In genomic region chr19:4086336-4086953, GRCh38 we compare ENCODE assay signal across 15 cellular contexts. TPM values are rescaled to one million over a fixed set of nuclear protein-coding genes. Genes with fewer than 3 reads are reported as not detected.
DNase-seq lines count a peak whose midpoint lies in the region; ATAC-seq, FAIRE-seq and TF ChIP-seq lines count a peak whose summit lies in the region.
"Had no signal": no experiment of that assay in that cellular context is flagged by ENCODE, and none has a peak within 500 bp of the region (broad histone marks: within the 10 kb centered on the region; RNA-seq: fewer than 3 reads in every experiment).

No MANE protein-coding gene starts in this region.

- no peak for TF ChIP-seq RAD21 in HepG2 (CRISPR knock-in tag; IDR thresholded peaks at IDR 0.05)

- H3K4me3 ChIP-seq in HepG2 (replicated peaks in 1 of 3; ENCODE audit: insufficient read depth in 1 of 3, low read depth in 2 of 3, low read length in 3 of 3) (no peak overlapping the region; a peak in 1 of 6 replicates), right lobe of liver (no peak overlapping the region)

- peak overlapping the region; percentile 59 for H3K4me3 Mint-ChIP-seq in T-helper 17 cell
- H3K4me3 Mint-ChIP-seq: neural crest cell had no signal

- H3K27ac Mint-ChIP-seq in T-helper 17 cell = peak overlapping the region; percentile 66

- no peak overlapping the region for H3K9ac ChIP-seq in HepG2 (ENCODE audit: insufficient read depth, low read depth, low read length)

- H3K4me1 ChIP-seq in HepG2 (ENCODE audit: insufficient read depth, low read length) = peaks cover 47% of the 10 kb centered on the region
- no peaks in the 10 kb centered on the region for H3K4me1 ChIP-seq in right lobe of liver

- TF ChIP-seq POLR2A in HepG2 (IDR thresholded peaks at IDR 0.05; ENCODE audit: insufficient read depth in 1 of 2, low read depth in 2 of 2, low read length in 2 of 2) = no peak
- TF ChIP-seq POLR2A in right lobe of liver (IDR thresholded peaks at IDR 0.05) = no peak

- peak; percentile 45 for ATAC-seq in HepG2
- no peak for ATAC-seq in right lobe of liver
- ATAC-seq in T-helper 17 cell = no peak
- peak; percentile 6 for ATAC-seq in left lobe of liver
- ATAC-seq in esophagus mucosa = no peak
- ATAC-seq: activated CD4-positive, CD25-positive, alpha-beta regulatory T cell treated with anti-CD3 and anti-CD28 coated beads, Interleukin-2, amount 50 U/mL, for 24 hours had no signal

- no peaks in the 10 kb centered on the region for H3K36me3 Mint-ChIP-seq in T-helper 17 cell (ENCODE audit: low read depth)

- H3K27me3 ChIP-seq in HepG2 (ENCODE audit: control insufficient read depth in 1 of 2, insufficient read depth in 2 of 2, low read length in 2 of 2) (no peaks in the 10 kb centered on the region), right lobe of liver (no peaks in the 10 kb centered on the region)

- intact Hi-C loops in HepG2 (cut with micrococcal nuclease; ENCODE audit: unreplicated experiment) (no loop called here), right lobe of liver (cut with DNase I) (no loop called here)

- H3K27ac ChIP-seq in HepG2 (ENCODE audit: extremely low read length, insufficient read depth, low read length) (no peak overlapping the region), right lobe of liver (no peak overlapping the region)

- peak overlapping the region; percentile 32; the same call in 1 of the 2 replicates for H3K4me2 ChIP-seq in HepG2 (ENCODE audit: low read depth, low read length)

- no peaks in the 10 kb centered on the region for H3K27me3 Mint-ChIP-seq in T-helper 17 cell

- FAIRE-seq in HepG2 (lab: Jason Lieb, UNC) (no peak), HTR-8/SVneo (lab: Jason Lieb, UNC) (no peak)

- H2AFZ ChIP-seq in HepG2 (ENCODE audit: low read length) = no peak overlapping the region

- H3K4me1 Mint-ChIP-seq in T-helper 17 cell = peaks cover 35% of the 10 kb centered on the region
- H3K4me1 Mint-ChIP-seq: neural crest cell had no signal

- no peaks in the 10 kb centered on the region for H4K20me1 ChIP-seq in HepG2 (ENCODE audit: insufficient read depth, low read length)

- 26% methylated on average over 17 of the region's 23 CpGs for WGBS in HepG2 (ENCODE audit: low lambda C conversion rate)
- WGBS in right lobe of liver (ENCODE audit: insufficient coverage, low coverage, low lambda C conversion rate, missing lambda C conversion rate) = 40% methylated on average over 6 of the region's 23 CpGs

- in situ Hi-C loops in HepG2 (cut with HindIII; ENCODE audit: extremely low pct_ligation_motif_present, low pct_unique_long_range_greater_than_20kb) = no loop called here

- CTCF ChIA-PET in HepG2 (lab: Yijun Ruan, JAX; ENCODE audit: low intra/inter-chr PET ratio, low total read pairs) = no interaction called here

- H3K36me3 ChIP-seq in HepG2 (replicated peaks in 1 of 2; ENCODE audit: control insufficient read depth in 1 of 2, insufficient read depth in 2 of 2, low read length in 2 of 2) (peaks cover 2 to 4% of the 10 kb centered on the region in 2 experiments; a peak in 2 of 5 replicates), right lobe of liver (peaks cover 0 to 13% (median 4%) of the 10 kb centered on the region in 4 donors)

- DNase-seq in HepG2 (ENCODE audit: low spot score) = no peak
- DNase-seq in right lobe of liver = no peak
- no peak for DNase-seq in T-helper 17 cell
- DNase-seq in left lobe of liver (ENCODE audit: low spot score) = no peak
- no peak for DNase-seq in NCI-H2029 treated with DMSO at 0.1 percent for 48 hours (lab: John Stamatoyannopoulos, UW)
- no peak for DNase-seq in HTR-8/SVneo (ENCODE audit: insufficient read length, low spot score)
- no peak for DNase-seq in GOT3 (lab: John Stamatoyannopoulos, UW)
- DNase-seq: DMS79, HCEC 1CT, KG1, NCI-H1105, OCI-M1 had no signal

- POLR2A ChIA-PET in HepG2 (lab: Yijun Ruan, JAX) = interaction anchor here (1.0 kb wide), 1 partner anchor 28 kb away, joined by 5 read pairs; no protein-coding TSS in a partner anchor

- H3K9me3 ChIP-seq in HepG2 (ENCODE audit: low read length) = no peaks in the 10 kb centered on the region
- no peaks in the 10 kb centered on the region for H3K9me3 ChIP-seq in right lobe of liver
- H3K9me3 ChIP-seq in T-helper 17 cell (ENCODE audit: control insufficient read depth, low read length, poor library complexity, severe bottlenecking) = no peaks in the 10 kb centered on the region

- no peaks in the 10 kb centered on the region for H3K79me2 ChIP-seq in HepG2 (ENCODE audit: insufficient read depth, low read length)

- BruUV-seq in HepG2 (replicated peaks; lab: Mats Ljungman, UMichigan) = no TSS peak

- no peak for TF ChIP-seq EP300 in HepG2 (IDR thresholded peaks at IDR 0.05; ENCODE audit: low read depth in 2 of 2, low read length in 2 of 2)
- no peak for TF ChIP-seq EP300 in HepG2 (CRISPR knock-in tag; IDR thresholded peaks at IDR 0.05; ENCODE audit: borderline replicate concordance)

- no peak for TF ChIP-seq CTCF in HepG2 (CRISPR knock-in tag; IDR thresholded peaks at IDR 0.05)
- TF ChIP-seq CTCF in right lobe of liver (IDR thresholded peaks at IDR 0.05) = no peak

TF ChIP-seq in HepG2, 621 proteins besides CTCF, POLR2A, EP300 and RAD21:
- TF ChIP-seq ZNF747 (CRISPR knock-in tag; IDR thresholded peaks at IDR 0.05; ENCODE audit: borderline replicate concordance) (no peak), ZC3H13 (CRISPR knock-in tag; IDR thresholded peaks at IDR 0.05) (0 out of 2 replicates have a peak, but pooled peaks have one; percentile 29), ZNF460 (CRISPR knock-in tag; IDR thresholded peaks at IDR 0.05; ENCODE audit: borderline replicate concordance) (peak; percentile 30; the same call in 1 of the 2 replicates)

RNA-seq across cellular contexts. Expression of gene ZBTB7A, which starts 19.7 kb away (rescaled TPM):
- total RNA-seq in HepG2 (2016; rRNA removed; fragmentation: Illumina TruSeq; extraction: Trizol) (3.5 and 3.6 TPM in 2 replicates), right lobe of liver (10 to 100 TPM; 19.0 to 38.5 (median 27.7) TPM), T-helper 17 cell (10 to 100 TPM; 47.3 to 51.1 TPM), left lobe of liver (33.3 TPM), esophagus mucosa (53.7 TPM)
- total RNA-seq in HepG2 (2016; cell fraction: cytosol; rRNA removed; fragmentation: Illumina TruSeq; extraction: Trizol; ENCODE audit: low read depth) = 1.8 TPM in 2 replicates
- total RNA-seq in HepG2 (2016; cell fraction: insoluble cytoplasmic fraction; rRNA removed; fragmentation: Illumina TruSeq; extraction: Trizol) = 2.7 and 3.2 TPM in 2 replicates
- 3.7 and 4.3 TPM in 2 replicates for total RNA-seq in HepG2 (2016; cell fraction: membrane; rRNA removed; fragmentation: Illumina TruSeq; extraction: Trizol)
- total RNA-seq in HepG2 (2016; cell fraction: nucleus; rRNA removed; fragmentation: Illumina TruSeq; extraction: Trizol) = 3.0 and 3.1 TPM in 2 replicates
- polyA plus RNA-seq in HepG2 (2011; rRNA removed) = 4.0 and 5.5 TPM in 2 replicates
- polyA plus RNA-seq in HepG2 (2011; cell fraction: cytosol; rRNA removed) = 2.9 and 4.8 TPM in 2 replicates
- polyA plus RNA-seq in HepG2 (2011; cell fraction: nucleus; rRNA removed) = 23.5 and 34.3 TPM in 2 replicates
- 4.7 and 6.0 TPM in 2 replicates for polyA plus RNA-seq in HepG2 (2012)
- 0.96 and 1.2 TPM in 2 replicates for polyA plus RNA-seq in HepG2 (2016; cell fraction: cytosol; fragmentation: Illumina TruSeq; extraction: Trizol; ENCODE audit: low read depth)
- 4.5 and 4.8 TPM in 2 replicates for polyA plus RNA-seq in HepG2 (2016; cell fraction: insoluble cytoplasmic fraction; fragmentation: Illumina TruSeq; extraction: Trizol; ENCODE audit: low read depth)
- 2.7 and 3.0 TPM in 2 replicates for polyA plus RNA-seq in HepG2 (2016; cell fraction: membrane; fragmentation: Illumina TruSeq; extraction: Trizol; ENCODE audit: low read depth)
- 9.7 and 9.9 TPM in 2 replicates for polyA plus RNA-seq in HepG2 (2016; cell fraction: nucleus; fragmentation: Illumina TruSeq; extraction: Trizol; ENCODE audit: insufficient read depth, low read depth)
- polyA minus RNA-seq in HepG2 (2011; rRNA and poly(A)+ RNA removed; ENCODE audit: low replicate concordance) = 4.3 and 12.1 TPM in 2 replicates
- polyA minus RNA-seq in HepG2 (2011; cell fraction: cytosol; rRNA and poly(A)+ RNA removed) = 9.4 and 10.5 TPM in 2 replicates
- polyA minus RNA-seq in HepG2 (2011; cell fraction: nucleus; rRNA and poly(A)+ RNA removed) = 5.0 and 5.4 TPM in 2 replicates

RNA-seq across cellular contexts. Expression of gene MAP2K2, which starts 37.5 kb away (rescaled TPM):
- total RNA-seq in HepG2 (2016; rRNA removed; fragmentation: Illumina TruSeq; extraction: Trizol) (72.2 and 80.9 TPM in 2 replicates), right lobe of liver (10 to 100 TPM; 50.2 to 75.7 (median 59.8) TPM), T-helper 17 cell (10 to 100 TPM; 94.3 to 94.6 TPM), left lobe of liver (63.1 TPM), esophagus mucosa (114 TPM)
- total RNA-seq in HepG2 (2016; cell fraction: cytosol; rRNA removed; fragmentation: Illumina TruSeq; extraction: Trizol; ENCODE audit: low read depth) = 141 and 153 TPM in 2 replicates
- total RNA-seq in HepG2 (2016; cell fraction: insoluble cytoplasmic fraction; rRNA removed; fragmentation: Illumina TruSeq; extraction: Trizol) = 63.3 and 84.3 TPM in 2 replicates
- total RNA-seq in HepG2 (2016; cell fraction: membrane; rRNA removed; fragmentation: Illumina TruSeq; extraction: Trizol) = 168 and 190 TPM in 2 replicates
- total RNA-seq in HepG2 (2016; cell fraction: nucleus; rRNA removed; fragmentation: Illumina TruSeq; extraction: Trizol) = 40.1 and 53.8 TPM in 2 replicates
- polyA plus RNA-seq in HepG2 (2011; rRNA removed) = 70.3 and 88.1 TPM in 2 replicates
- 63.3 and 103 TPM in 2 replicates for polyA plus RNA-seq in HepG2 (2011; cell fraction: cytosol; rRNA removed)
- 96.2 and 101 TPM in 2 replicates for polyA plus RNA-seq in HepG2 (2011; cell fraction: nucleus; rRNA removed)
- polyA plus RNA-seq in HepG2 (2012) = 73.5 and 112 TPM in 2 replicates
- 205 and 223 TPM in 2 replicates for polyA plus RNA-seq in HepG2 (2016; cell fraction: cytosol; fragmentation: Illumina TruSeq; extraction: Trizol; ENCODE audit: low read depth)
- polyA plus RNA-seq in HepG2 (2016; cell fraction: insoluble cytoplasmic fraction; fragmentation: Illumina TruSeq; extraction: Trizol; ENCODE audit: low read depth) = 99.4 and 124 TPM in 2 replicates
- 271 and 285 TPM in 2 replicates for polyA plus RNA-seq in HepG2 (2016; cell fraction: membrane; fragmentation: Illumina TruSeq; extraction: Trizol; ENCODE audit: low read depth)
- 113 and 116 TPM in 2 replicates for polyA plus RNA-seq in HepG2 (2016; cell fraction: nucleus; fragmentation: Illumina TruSeq; extraction: Trizol; ENCODE audit: insufficient read depth, low read depth)
- polyA minus RNA-seq in HepG2 (2011; rRNA and poly(A)+ RNA removed; ENCODE audit: low replicate concordance) = 82.8 and 120 TPM in 2 replicates
- 55.4 and 61.2 TPM in 2 replicates for polyA minus RNA-seq in HepG2 (2011; cell fraction: cytosol; rRNA and poly(A)+ RNA removed)
- 25.8 and 27.8 TPM in 2 replicates for polyA minus RNA-seq in HepG2 (2011; cell fraction: nucleus; rRNA and poly(A)+ RNA removed)

Comparison
In these comparisons a context has a peak if more than half of its experiments do, and no peak if none do; other contexts are left out.
1. ATAC-seq: peak in HepG2 (single experiment) and left lobe of liver (single experiment); none in right lobe of liver (0 of 4), T-helper 17 cell (single experiment) and esophagus mucosa (single experiment).